ENCODE assay signal across 9 cellular contexts in genomic region chr9:2126331-2126789, GRCh38.
DNase-seq lines count a peak whose midpoint lies in the region; ATAC-seq and TF ChIP-seq lines count a peak whose summit lies in the region.
"Had no signal": no experiment of that assay in that cellular context is flagged by ENCODE, and none has a peak within 500 bp of the region (broad histone marks: within the 10 kb centered on the region; RNA-seq: fewer than 3 reads in every experiment).

No MANE protein-coding gene starts in this region.

- in situ Hi-C loops in mammary epithelial cell (cut with MboI; ENCODE audit: low sequenced_read_pairs in 2 of 2) = no loop called here

- H3K4me3 ChIP-seq in breast epithelium (peak overlapping the region in 2 of 3 donors; percentile 10 to 30), mammary epithelial cell (replicated peaks in 1 of 3; ENCODE audit: insufficient read depth in 1 of 3, low read depth in 2 of 3, low read length in 3 of 3) (no peak overlapping the region)

- H3K9ac ChIP-seq in mammary epithelial cell (ENCODE audit: insufficient read depth, low read length) = no peak overlapping the region

- no peak overlapping the region for H3K4me2 ChIP-seq in mammary epithelial cell (ENCODE audit: insufficient read depth, low read depth, low read length)

- dilution Hi-C loops in mammary epithelial cell (cut with HindIII; ENCODE audit: low sequenced_read_pairs) = no loop called here

- TF ChIP-seq CTCF in breast epithelium (IDR thresholded peaks at IDR 0.05) = no peak
- TF ChIP-seq CTCF in mammary epithelial cell (conservative IDR thresholded peaks at IDR 0.05 in 1 of 2, IDR thresholded peaks at IDR 0.05 in 1 of 2; ENCODE audit: extremely low read depth in 1 of 2, insufficient read depth in 1 of 2, low read depth in 1 of 2, low read length in 2 of 2) = no peak

- TF ChIP-seq POLR2A in breast epithelium (IDR thresholded peaks at IDR 0.05) = no peak

- no peak for DNase-seq in breast epithelium (ENCODE audit: low spot score in 2 of 2)
- no peak for DNase-seq in mammary epithelial cell
- peak; percentile 17 for DNase-seq in dermis blood vessel endothelial cell
- DNase-seq in mucosa of gallbladder (ENCODE audit: low spot score) = peak; percentile 15
- DNase-seq in ureter (ENCODE audit: low spot score) = peak; percentile 60
- DNase-seq in activated CD8-positive, alpha-beta memory T cell treated with anti-CD3 and anti-CD28 coated beads, Interleukin-2, amount 50 U/mL, for 48 hours = no peak
- DNase-seq in stimulated activated CD8-positive, alpha-beta memory T cell treated with anti-CD3 and anti-CD28 coated beads, Interleukin-4, amount 100 ng/mL, for 48 hours = no peak
- DNase-seq: stimulated activated naive CD4-positive, alpha-beta T cell had no signal

- H3K9me3 ChIP-seq in breast epithelium = no peaks in the 10 kb centered on the region
- H3K9me3 ChIP-seq in mammary epithelial cell (replicated peaks; ENCODE audit: insufficient read depth, low read length) = no peaks in the 10 kb centered on the region

- H2AFZ ChIP-seq in mammary epithelial cell (ENCODE audit: low read depth, low read length) = no peak overlapping the region

- H3K27ac ChIP-seq in breast epithelium (peak overlapping the region; percentile 48 to 68), mammary epithelial cell (ENCODE audit: insufficient read depth, low read depth, low read length) (no peak overlapping the region)

- H3K27me3 ChIP-seq in breast epithelium = no peaks in the 10 kb centered on the region
- H3K27me3 ChIP-seq in mammary epithelial cell (ENCODE audit: insufficient read depth, low read length) = no peaks in the 10 kb centered on the region

- H3K79me2 ChIP-seq in mammary epithelial cell (ENCODE audit: insufficient read depth, low read length) = no peaks in the 10 kb centered on the region

- BruUV-seq in mammary epithelial cell (replicated peaks; lab: Mats Ljungman, UMichigan) = no TSS peak

- H3K36me3 ChIP-seq in breast epithelium = no peaks in the 10 kb centered on the region
- no peaks in the 10 kb centered on the region for H3K36me3 ChIP-seq in mammary epithelial cell (ENCODE audit: insufficient read depth, low read length)

- H4K20me1 ChIP-seq in mammary epithelial cell (ENCODE audit: insufficient read depth, low read length) = no peaks in the 10 kb centered on the region

- no peak for ATAC-seq in GM21390 (IDR thresholded peaks at IDR 0.05; ENCODE audit: unreplicated experiment)

- CTCF ChIA-PET in mammary epithelial cell (lab: Charles Lee; ENCODE audit: low non-redundant PET) = no interaction called here

- peaks cover 0 to 18% of the 10 kb centered on the region in 2 donors for H3K4me1 ChIP-seq in breast epithelium
- peaks cover 5% of the 10 kb centered on the region for H3K4me1 ChIP-seq in mammary epithelial cell (ENCODE audit: insufficient read depth, low read length)

- intact Hi-C loops in breast epithelium (cut with DNase I; ENCODE audit: low total_unique reads) (no loop called here), mammary epithelial cell (cut with micrococcal nuclease) (no loop called here)

- WGBS in mammary epithelial cell (ENCODE audit: low coverage, missing lambda C conversion rate) = 32% methylated on average over 4 of the region's 4 CpGs

Comparison
In these comparisons a context has a peak if more than half of its experiments do, and no peak if none do; other contexts are left out.
1. H3K4me3 ChIP-seq: peak in breast epithelium (2 of 3); none in mammary epithelial cell (0 of 3).
2. DNase-seq: peak in dermis blood vessel endothelial cell (single experiment), mucosa of gallbladder (single experiment) and ureter (single experiment); none in breast epithelium (0 of 2), mammary epithelial cell (single experiment), activated CD8-positive, alpha-beta memory T cell treated with anti-CD3 and anti-CD28 coated beads, Interleukin-2, amount 50 U/mL, for 48 hours (single experiment) and stimulated activated CD8-positive, alpha-beta memory T cell treated with anti-CD3 and anti-CD28 coated beads, Interleukin-4, amount 100 ng/mL, for 48 hours (single experiment).